Comparison of ENCODE assay signal across 16 cellular contexts in the genomic region with DNA sequence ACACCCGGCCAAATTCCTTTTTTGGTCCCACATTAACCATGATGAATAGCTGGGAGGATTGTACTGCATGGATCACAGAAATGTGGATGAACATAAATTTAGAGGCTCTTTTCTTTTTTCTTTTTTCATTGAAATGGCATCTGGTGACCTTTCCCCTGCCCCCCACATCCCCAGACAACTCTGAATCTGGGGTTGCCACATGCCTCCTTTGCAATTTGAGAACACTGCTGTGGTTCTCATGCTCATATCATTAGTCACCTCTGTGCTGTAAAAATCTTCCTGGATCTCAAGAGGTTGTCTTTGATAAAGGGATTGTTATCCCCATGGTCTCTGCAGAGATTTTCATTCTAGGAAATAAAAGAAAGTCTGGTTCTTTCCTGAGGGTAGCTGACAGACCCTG. TPM values are rescaled to one million over a fixed set of nuclear protein-coding genes. Genes with fewer than 3 reads are reported as not detected.
DNase-seq lines count a peak whose midpoint lies in the region; ATAC-seq, FAIRE-seq and TF ChIP-seq lines count a peak whose summit lies in the region.
"Had no signal": no experiment of that assay in that cellular context is flagged by ENCODE, and none has a peak within 500 bp of the region (broad histone marks: within the 10 kb centered on the region; RNA-seq: fewer than 3 reads in every experiment).

No MANE protein-coding gene starts in this region.

- H3K4me3 ChIP-seq in SK-N-SH (ENCODE audit: low read depth in 2 of 2, low read length in 1 of 2): no peak overlapping the region
- no peak overlapping the region for H3K4me3 ChIP-seq in fibroblast of the aortic adventitia (ENCODE audit: low read depth, low read length)
- H3K4me3 ChIP-seq in heart left ventricle: no peak overlapping the region
- H3K4me3 ChIP-seq: HAP-1, lung, Peyer's patch had no signal

- POLR2A ChIA-PET in SK-N-SH (lab: Yijun Ruan, JAX): no interaction called here

- TF ChIP-seq RAD21 in SK-N-SH (IDR thresholded peaks at IDR 0.05; ENCODE audit: low read length): no peak

- FAIRE-seq in H54 (lab: Jason Lieb, UNC): peak; percentile 58
- FAIRE-seq: frontal cortex had no signal

- CTCF ChIA-PET in SK-N-SH (lab: Yijun Ruan, JAX): no interaction called here

- H3K9ac ChIP-seq in SK-N-SH: no peak overlapping the region

- DNase-seq in ACHN (peak; percentile 6), H54 (ENCODE audit: insufficient read length, low spot score) (peak; percentile 14), SK-N-SH (no peak), fibroblast of the aortic adventitia (ENCODE audit: low read depth) (peak; percentile 7), NCI-H510A treated with DMSO at 0.1 percent for 48 hours (lab: John Stamatoyannopoulos, UW) (no peak), heart left ventricle (no peak)
- no peak for DNase-seq in activated naive CD4-positive, alpha-beta T cell treated with anti-CD3 and anti-CD28 coated beads, Interleukin-2, amount 50 U/mL, for 16 hours
- DNase-seq: activated gamma-delta T cell, NCI-H1694, Peyer's patch, retina had no signal

- 20% methylated on average over 1 of the region's 1 CpG for WGBS in SK-N-SH (ENCODE audit: low lambda C conversion rate)
- WGBS in heart left ventricle, 4 donors: 56 to 87% (median 74%) methylated on average over 1 of the region's 1 CpG

- TF ChIP-seq CTCF in SK-N-SH (IDR thresholded peaks at IDR 0.05) (no peak), fibroblast of the aortic adventitia (IDR thresholded peaks at IDR 0.05; ENCODE audit: insufficient read depth, low read length) (no peak), heart left ventricle (IDR thresholded peaks at IDR 0.05) (no peak)

- no peak for TF ChIP-seq EP300 in SK-N-SH (IDR thresholded peaks at IDR 0.05; ENCODE audit: borderline replicate concordance in 1 of 2, low read depth in 1 of 2, low read length in 1 of 2)

- H3K4me1 ChIP-seq in SK-N-SH (ENCODE audit: control insufficient read depth in 1 of 2, insufficient read depth in 2 of 2, low read depth in 1 of 2, low read length in 1 of 2) (no peaks in the 10 kb centered on the region), heart left ventricle (no peaks in the 10 kb centered on the region)
- H3K4me1 ChIP-seq: HAP-1, Peyer's patch had no signal

- TF ChIP-seq POLR2A in H54 (IDR thresholded peaks at IDR 0.05; ENCODE audit: low read depth, low read length) (no peak), heart left ventricle (IDR thresholded peaks at IDR 0.05) (no peak)

- H3K9me3 ChIP-seq in SK-N-SH: no peaks in the 10 kb centered on the region
- H3K9me3 ChIP-seq in heart left ventricle: no peaks in the 10 kb centered on the region
- H3K9me3 ChIP-seq: HAP-1, Peyer's patch had no signal

- no peak overlapping the region for H3K27ac ChIP-seq in SK-N-SH (ENCODE audit: low read depth in 2 of 2, low read length in 1 of 2)
- H3K27ac ChIP-seq in heart left ventricle: no peak overlapping the region
- H3K27ac ChIP-seq: HL-60, Peyer's patch had no signal

- no peaks in the 10 kb centered on the region for H3F3A ChIP-seq in SK-N-SH (replicated peaks; ENCODE audit: insufficient read depth)

- no peaks in the 10 kb centered on the region for H4K20me1 ChIP-seq in SK-N-SH (ENCODE audit: insufficient read depth)

- H3K36me3 ChIP-seq in SK-N-SH (replicated peaks in 1 of 2; ENCODE audit: control insufficient read depth in 1 of 2, insufficient read depth in 2 of 2, low read length in 1 of 2) (no peaks in the 10 kb centered on the region), heart left ventricle (no peaks in the 10 kb centered on the region)
- H3K36me3 ChIP-seq: HAP-1, Peyer's patch had no signal

- no peak overlapping the region for H3K4me2 ChIP-seq in SK-N-SH

- no peak overlapping the region for H2AFZ ChIP-seq in SK-N-SH (ENCODE audit: low read depth)

- no peaks in the 10 kb centered on the region for H3K27me3 ChIP-seq in SK-N-SH (ENCODE audit: insufficient read depth)
- H3K27me3 ChIP-seq in heart left ventricle: no peaks in the 10 kb centered on the region
- H3K27me3 ChIP-seq: Peyer's patch had no signal

- ATAC-seq in HG03135 (IDR thresholded peaks at IDR 0.05; ENCODE audit: unreplicated experiment) (no peak), heart left ventricle (no peak)

- intact Hi-C loops in heart left ventricle (cut with DNase I): no loop called here

- H3K79me2 ChIP-seq in SK-N-SH (ENCODE audit: insufficient read depth): no peaks in the 10 kb centered on the region

- no peaks in the 10 kb centered on the region for H3K9me2 ChIP-seq in SK-N-SH

- in situ Hi-C loops in ACHN (cut with HindIII; ENCODE audit: low pct_ligation_motif_present, low pct_unique_long_range_greater_than_20kb, low sequenced_read_pairs): no loop called here

TF ChIP-seq in SK-N-SH, 30 proteins besides CTCF, POLR2A, EP300 and RAD21:
- TF ChIP-seq FOXM1 (IDR thresholded peaks at IDR 0.05; ENCODE audit: low read depth) (no peak), FOSL2 (IDR thresholded peaks at IDR 0.05; ENCODE audit: borderline replicate concordance, low read depth) (peak; percentile 23; the same call in 1 of the 2 replicates)

RNA-seq across cellular contexts. Expression of a gene that starts 22.8 kb away (rescaled TPM):
- not detected in 2 replicates for polyA plus RNA-seq in SK-N-SH (2012; rRNA removed)
- not detected in 2 replicates for polyA plus RNA-seq in SK-N-SH (2012; cell fraction: cytosol; rRNA removed)
- polyA plus RNA-seq in SK-N-SH (2012; cell fraction: nucleus; rRNA removed): 0.06 TPM in 1 of 2 replicates, not detected in the other
- total RNA-seq in fibroblast of the aortic adventitia (ENCODE audit: low replicate concordance): not detected in 2 replicates
- total RNA-seq in heart left ventricle: not detected
- not detected for polyA plus RNA-seq in heart left ventricle
- total RNA-seq: frontal cortex, lung, Peyer's patch had no signal
- polyA plus RNA-seq: lung had no signal

RNA-seq across cellular contexts. Expression of a gene that starts 46.6 kb away (rescaled TPM):
- polyA plus RNA-seq in SK-N-SH (2012; rRNA removed): 7.8 and 10.1 TPM in 2 replicates
- 10.8 and 15.0 TPM in 2 replicates for polyA plus RNA-seq in SK-N-SH (2012; cell fraction: cytosol; rRNA removed)
- polyA plus RNA-seq in SK-N-SH (2012; cell fraction: nucleus; rRNA removed): 9.7 and 25.9 TPM in 2 replicates
- 32.1 and 49.6 TPM in 2 replicates for total RNA-seq in fibroblast of the aortic adventitia (ENCODE audit: low replicate concordance)
- 10 to 100 TPM; 14.4 to 35.7 (median 25.4) TPM for total RNA-seq in heart left ventricle
- 10 to 100 TPM; 15.2 to 19.1 TPM for polyA plus RNA-seq in heart left ventricle

Comparison
In these comparisons a context has a peak if more than half of its experiments do, and no peak if none do; other contexts are left out.
1. DNase-seq: peak in ACHN (single experiment), H54 (single experiment) and fibroblast of the aortic adventitia (single experiment); none in SK-N-SH (single experiment), NCI-H510A treated with DMSO at 0.1 percent for 48 hours (single experiment), heart left ventricle (0 of 5) and activated naive CD4-positive, alpha-beta T cell treated with anti-CD3 and anti-CD28 coated beads, Interleukin-2, amount 50 U/mL, for 16 hours (single experiment).